Comparison of ENCODE assay signal across 8 cellular contexts in the genomic region with DNA sequence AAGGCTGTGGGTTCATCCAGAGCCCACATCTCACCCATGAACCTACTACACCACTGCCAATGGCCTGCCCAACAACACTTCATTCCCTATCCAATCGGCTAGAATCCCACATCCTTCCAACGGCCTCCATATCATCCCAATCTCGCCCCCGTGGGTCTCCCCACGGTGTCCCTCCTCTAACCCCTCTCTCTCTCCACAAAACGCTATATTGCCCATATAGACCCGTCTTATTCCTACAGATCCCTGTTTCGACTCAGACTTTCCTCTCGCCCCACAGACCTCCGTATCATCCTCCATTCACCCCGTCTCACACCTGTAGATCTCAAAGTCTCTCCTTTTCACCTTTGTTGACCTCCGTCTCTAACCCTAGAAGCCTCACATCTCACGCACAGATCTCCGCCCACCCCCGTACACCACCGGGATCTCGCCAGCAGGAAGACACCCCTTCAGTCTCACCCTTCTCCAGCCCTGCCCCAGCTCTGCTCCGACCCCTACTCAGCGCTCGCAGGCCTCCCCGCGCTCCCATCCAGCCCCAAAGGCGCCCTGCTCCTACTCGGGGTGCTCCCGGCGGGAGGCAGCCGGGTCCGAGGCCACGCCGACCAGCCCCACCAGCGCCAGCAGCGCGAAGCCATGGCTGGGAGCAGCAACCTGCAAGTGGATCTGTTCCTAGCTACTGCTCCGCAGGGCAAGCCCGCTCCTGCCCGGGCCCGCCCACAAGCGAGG. TPM values are rescaled to one million over a fixed set of nuclear protein-coding genes. Genes with fewer than 3 reads are reported as not detected.
DNase-seq lines count a peak whose midpoint lies in the region; ATAC-seq and TF ChIP-seq lines count a peak whose summit lies in the region.

TSS of gene FDXR (minus strand) at position 682 of the 723 bp plus-strand sequence. CDS start at position 632, 50 bp downstream.

- peak within 1 kb of the TSS; percentile 84 for H3K27ac ChIP-seq in hepatocyte

- no peaks in the 10 kb centered on the region for H3K36me3 Mint-ChIP-seq in activated B cell treated with CpG ODN at 0.5 μM for 24 hours (ENCODE audit: low read depth)
- H3K36me3 Mint-ChIP-seq in stimulated activated naive B cell treated with anti-CD40 and anti-IgM and Interleukin-4, amounts not matched to agents 10 μg/mL and 1 μg/mL and 100 μg/mL, for 72 hours: no peaks in the 10 kb centered on the region

- no peak for TF ChIP-seq CTCF in activated B cell treated with CpG ODN at 0.5 μM for 24 hours (IDR thresholded peaks at IDR 0.05)
- TF ChIP-seq CTCF in hepatocyte (IDR thresholded peaks at IDR 0.05; ENCODE audit: poor library complexity): no peak

- peak within 1 kb of the TSS; percentile 94 for H3K27ac Mint-ChIP-seq in activated B cell treated with CpG ODN at 0.5 μM for 24 hours
- H3K27ac Mint-ChIP-seq in stimulated activated naive B cell treated with anti-CD40 and anti-IgM and Interleukin-4, amounts not matched to agents 10 μg/mL and 1 μg/mL and 100 μg/mL, for 72 hours: peak within 1 kb of the TSS; percentile 95

- H3K9me3 Mint-ChIP-seq in activated B cell treated with CpG ODN at 0.5 μM for 24 hours: no peaks in the 10 kb centered on the region
- H3K9me3 Mint-ChIP-seq in stimulated activated naive B cell treated with anti-CD40 and anti-IgM and Interleukin-4, amounts not matched to agents 10 μg/mL and 1 μg/mL and 100 μg/mL, for 72 hours: no peaks in the 10 kb centered on the region

- H3K4me2 ChIP-seq in hepatocyte: peak within 1 kb of the TSS; percentile 85

- peak within 1 kb of the TSS; percentile 59 for H2AFZ ChIP-seq in hepatocyte

- POLR2A ChIA-PET in activated CD8-positive, alpha-beta memory T cell treated with anti-CD3 and anti-CD28 coated beads for 36 hours (lab: Charles Lee): interaction anchor here (0.8 to 1.7 kb wide), 7 partner anchors 10 to 127 kb away, joined by 3 to 8 read pairs (median 4); partner anchors contain the start of gene NAT9
- POLR2A ChIA-PET in activated B cell treated with CpG ODN at 0.5 μM for 24 hours (lab: Charles Lee): interaction anchor here (0.7 to 2.1 kb wide), 22 partner anchors 10 to 1033 kb away, joined by 3 to 28 read pairs (median 5); partner anchors contain the start of genes KCTD2, MRPL58, NAT9 and NT5C

- H3K27me3 Mint-ChIP-seq in activated B cell treated with CpG ODN at 0.5 μM for 24 hours: no peaks in the 10 kb centered on the region
- H3K27me3 Mint-ChIP-seq in stimulated activated naive B cell treated with anti-CD40 and anti-IgM and Interleukin-4, amounts not matched to agents 10 μg/mL and 1 μg/mL and 100 μg/mL, for 72 hours: peaks cover 0 to 2% of the 10 kb centered on the region in 2 donors

- ATAC-seq in HG03064 (IDR thresholded peaks at IDR 0.05; ENCODE audit: low read depth, unreplicated experiment) (peak; percentile 17), activated B cell treated with CpG ODN at 0.5 μM for 24 hours (ENCODE audit: low read depth) (peak; percentile 0)
- peak; percentile 25 to 30 for ATAC-seq in stimulated activated naive B cell treated with anti-CD40 and anti-IgM and Interleukin-4, amounts not matched to agents 10 μg/mL and 1 μg/mL and 100 μg/mL, for 72 hours (replicated peaks)

- peak within 1 kb of the TSS; percentile 21 for H3K4me3 ChIP-seq in hepatocyte

- H3K27me3 ChIP-seq in hepatocyte: no peaks in the 10 kb centered on the region

- intact Hi-C loops in activated B cell treated with CpG ODN at 0.5 μM for 24 hours (cut with micrococcal nuclease): loop anchor here (1.0 to 5.0 kb wide), 6 partner anchors 124 to 660 kb away; partner anchors contain the start of genes ATP5PD, KCTD2, LLGL2 and NHERF1

- no peaks in the 10 kb centered on the region for H4K20me1 ChIP-seq in hepatocyte (ENCODE audit: insufficient read depth, poor library complexity, severe bottlenecking)

- no peaks in the 10 kb centered on the region for H3K79me2 ChIP-seq in hepatocyte

- H3K4me1 ChIP-seq in hepatocyte (ENCODE audit: insufficient read depth): peaks cover 10% of the 10 kb centered on the region

- H3K36me3 ChIP-seq in hepatocyte (replicated peaks; ENCODE audit: insufficient read depth, low read depth): no peaks in the 10 kb centered on the region

- H3K9me2 ChIP-seq in hepatocyte (replicated peaks; ENCODE audit: insufficient read depth): no peaks in the 10 kb centered on the region

- 9% methylated on average over 33 of the region's 38 CpGs for WGBS in hepatocyte (ENCODE audit: low lambda C conversion rate, missing lambda C conversion rate)

- CTCF ChIA-PET in activated CD8-positive, alpha-beta memory T cell treated with anti-CD3 and anti-CD28 coated beads for 36 hours (lab: Charles Lee): interaction anchor here (0.7 to 4.3 kb wide), 6 partner anchors 7 to 94 kb away, joined by 3 to 39 read pairs (median 5); partner anchors contain the start of genes GRIN2C and OTOP2
- CTCF ChIA-PET in activated B cell treated with CpG ODN at 0.5 μM for 24 hours (lab: Charles Lee): interaction anchor here (0.9 to 2.1 kb wide), 7 partner anchors 7 to 215 kb away, joined by 3 to 8 read pairs (median 4); no protein-coding TSS in a partner anchor

- no peaks in the 10 kb centered on the region for H3K9me3 ChIP-seq in hepatocyte (ENCODE audit: low read depth)

- peak within 1 kb of the TSS; percentile 94 for H3K4me3 Mint-ChIP-seq in activated B cell treated with CpG ODN at 0.5 μM for 24 hours
- peak within 1 kb of the TSS; percentile 87 for H3K4me3 Mint-ChIP-seq in stimulated activated naive B cell treated with anti-CD40 and anti-IgM and Interleukin-4, amounts not matched to agents 10 μg/mL and 1 μg/mL and 100 μg/mL, for 72 hours

- peaks cover 22% of the 10 kb centered on the region for H3K4me1 Mint-ChIP-seq in activated B cell treated with CpG ODN at 0.5 μM for 24 hours
- H3K4me1 Mint-ChIP-seq in stimulated activated naive B cell treated with anti-CD40 and anti-IgM and Interleukin-4, amounts not matched to agents 10 μg/mL and 1 μg/mL and 100 μg/mL, for 72 hours: peaks cover 14 to 27% of the 10 kb centered on the region in 2 donors

- DNase-seq in activated CD8-positive, alpha-beta memory T cell treated with anti-CD3 and anti-CD28 coated beads, Interleukin-2, amount 50 U/mL, for 4 hours: no peak
- DNase-seq in activated B cell treated with CpG ODN at 0.5 μM for 24 hours (no peak), hepatocyte (ENCODE audit: low spot score) (no peak), NAMALWA (ENCODE audit: low spot score) (no peak)
- no peak for DNase-seq in stimulated activated naive B cell treated with anti-CD40 and anti-IgM and Interleukin-4, amounts not matched to agents 10 μg/mL and 1 μg/mL and 100 μg/mL, for 72 hours
- DNase-seq in activated effector memory CD4-positive, alpha-beta T cell treated with anti-CD3 and anti-CD28 coated beads, Interleukin-2, amount 50 U/mL, for 16 hours: no peak

RNA-seq across cellular contexts. Expression of gene FDXR, which starts in this region (rescaled TPM):
- total RNA-seq in activated CD8-positive, alpha-beta memory T cell treated with anti-CD3 and anti-CD28 coated beads for 36 hours: 10 to 100 TPM; 21.0 to 22.5 TPM
- total RNA-seq in activated B cell treated with CpG ODN at 0.5 μM for 24 hours (4.6 and 5.5 TPM in 2 replicates), hepatocyte (9.3 and 12.2 TPM in 2 replicates)
- 14.2 and 17.8 TPM in 2 replicates for polyA plus RNA-seq in hepatocyte
